Comparison of ENCODE assay signal across 8 cellular contexts in the genomic region with DNA sequence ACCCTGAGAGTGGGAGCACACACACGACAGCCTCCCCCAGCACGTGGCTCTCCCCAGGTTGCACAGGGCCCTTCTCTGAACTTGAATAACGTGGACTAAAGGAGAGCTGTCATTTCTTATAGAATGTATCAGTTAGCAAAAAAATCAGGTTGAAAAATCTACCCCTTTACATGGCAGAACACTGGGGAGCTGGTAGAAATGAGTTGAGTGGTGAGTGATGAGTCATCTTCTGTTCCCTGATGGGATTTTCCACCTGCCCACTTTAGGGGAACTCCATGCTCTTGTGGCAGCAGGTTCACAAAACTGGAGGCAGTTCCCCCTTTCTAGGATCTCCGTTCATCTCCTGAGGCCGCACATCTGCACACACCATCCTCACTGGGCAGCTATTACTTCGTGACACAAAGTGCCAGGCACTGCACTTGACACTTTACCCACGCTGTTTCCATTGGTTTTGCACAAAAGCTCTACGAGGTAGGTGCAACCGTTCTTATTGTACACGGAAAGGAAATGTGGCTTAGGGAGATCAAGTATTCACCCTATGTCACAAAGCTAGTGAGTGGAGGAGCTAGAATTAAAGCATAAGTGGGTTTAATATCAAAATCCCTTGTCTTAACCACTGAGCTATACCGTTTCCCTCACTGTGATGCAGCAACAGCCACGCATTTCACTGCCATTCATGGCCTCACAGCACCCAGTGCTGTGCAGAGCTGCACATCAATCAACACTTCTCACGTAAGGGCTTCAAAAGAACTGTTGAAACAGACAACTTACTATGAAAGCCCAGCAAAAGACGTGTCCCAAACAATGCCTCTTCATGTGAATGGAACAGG.
A peak's percentile ranks its signal among the peaks of the same experiment; 100 is the strongest.
DNase-seq lines count a peak whose midpoint lies in the region; ATAC-seq and TF ChIP-seq lines count a peak whose summit lies in the region.

No MANE protein-coding gene starts in this region.

- DNase-seq in activated B cell treated with CpG ODN at 0.5 μM for 24 hours (no peak), NCI-H1930 (lab: John Stamatoyannopoulos, UW) (no peak), NK-92 (lab: John Stamatoyannopoulos, UW; ENCODE audit: unreplicated experiment) (no peak)
- peak; percentile 19 to 32 (median 20) for DNase-seq in effector memory CD8-positive, alpha-beta T cell
- peak; percentile 31 to 49 for DNase-seq in stimulated activated CD4-positive, alpha-beta T cell treated with anti-CD3 and anti-CD28 coated beads, Interleukin-1b, Interleukin-23, amount 100 ng/mL, for 4 hours (ENCODE audit: low read depth in 2 of 2)

- intact Hi-C loops in activated B cell treated with CpG ODN at 0.5 μM for 24 hours (cut with micrococcal nuclease) = loop anchor here (1.0 to 2.0 kb wide), 2 partner anchors 8 to 470 kb away; no protein-coding TSS in a partner anchor

- CTCF ChIA-PET in activated B cell treated with CpG ODN at 0.5 μM for 24 hours (lab: Charles Lee) = interaction anchor here (0.8 to 6.7 kb wide), 8 partner anchors 8 to 304 kb away, joined by 4 to 80 read pairs (median 16); no protein-coding TSS in a partner anchor

- H3K4me3 Mint-ChIP-seq in activated B cell treated with CpG ODN at 0.5 μM for 24 hours = peak overlapping the region; percentile 63
- peak overlapping the region; percentile 38 to 53 for H3K4me3 Mint-ChIP-seq in effector memory CD8-positive, alpha-beta T cell

- H3K9me3 Mint-ChIP-seq in activated B cell treated with CpG ODN at 0.5 μM for 24 hours = no peaks in the 10 kb centered on the region
- H3K9me3 Mint-ChIP-seq in effector memory CD8-positive, alpha-beta T cell = no peaks in the 10 kb centered on the region

- peak overlapping the region; percentile 83 for H3K27ac Mint-ChIP-seq in activated B cell treated with CpG ODN at 0.5 μM for 24 hours
- peak overlapping the region; percentile 66 to 84 for H3K27ac Mint-ChIP-seq in effector memory CD8-positive, alpha-beta T cell

- POLR2A ChIA-PET in activated B cell treated with CpG ODN at 0.5 μM for 24 hours (lab: Charles Lee) = interaction anchor here (0.8 to 5.5 kb wide), 9 partner anchors 7 to 175 kb away, joined by 3 to 38 read pairs (median 6); no protein-coding TSS in a partner anchor

- H3K27me3 Mint-ChIP-seq in activated B cell treated with CpG ODN at 0.5 μM for 24 hours = no peaks in the 10 kb centered on the region
- no peaks in the 10 kb centered on the region for H3K27me3 Mint-ChIP-seq in effector memory CD8-positive, alpha-beta T cell

- H3K36me3 Mint-ChIP-seq in activated B cell treated with CpG ODN at 0.5 μM for 24 hours (ENCODE audit: low read depth) = peaks cover 39% of the 10 kb centered on the region
- H3K36me3 Mint-ChIP-seq in effector memory CD8-positive, alpha-beta T cell (ENCODE audit: insufficient read depth) = peaks cover 33% of the 10 kb centered on the region

- no peak for TF ChIP-seq CTCF in activated B cell treated with CpG ODN at 0.5 μM for 24 hours (IDR thresholded peaks at IDR 0.05)

- peak; percentile 29 for ATAC-seq in GM18907 (IDR thresholded peaks at IDR 0.05; ENCODE audit: unreplicated experiment)
- peak; percentile 49 for ATAC-seq in activated B cell treated with CpG ODN at 0.5 μM for 24 hours (ENCODE audit: low read depth)
- peak; percentile 48 for ATAC-seq in effector memory CD8-positive, alpha-beta T cell (replicated peaks)
- no peak for ATAC-seq in HG03457 (IDR thresholded peaks at IDR 0.05; ENCODE audit: unreplicated experiment)
- no peak for ATAC-seq in GM21723 (IDR thresholded peaks at IDR 0.05; ENCODE audit: unreplicated experiment)

- peaks cover 72% of the 10 kb centered on the region for H3K4me1 Mint-ChIP-seq in activated B cell treated with CpG ODN at 0.5 μM for 24 hours
- H3K4me1 Mint-ChIP-seq in effector memory CD8-positive, alpha-beta T cell (ENCODE audit: low read depth in 2 of 2) = peaks cover 42 to 45% of the 10 kb centered on the region in 2 donors

Comparison
In these comparisons a context has a peak if more than half of its experiments do, and no peak if none do; other contexts are left out.
1. ATAC-seq: peak in GM18907 (single experiment), activated B cell treated with CpG ODN at 0.5 μM for 24 hours (single experiment) and effector memory CD8-positive, alpha-beta T cell (single experiment); none in HG03457 (single experiment) and GM21723 (single experiment).
2. DNase-seq: peak in effector memory CD8-positive, alpha-beta T cell (3 of 3) and stimulated activated CD4-positive, alpha-beta T cell treated with anti-CD3 and anti-CD28 coated beads, Interleukin-1b, Interleukin-23, amount 100 ng/mL, for 4 hours (2 of 2); none in activated B cell treated with CpG ODN at 0.5 μM for 24 hours (single experiment), NCI-H1930 (0 of 2) and NK-92 (single experiment).